ENCODE assay signal across 16 cellular contexts in the genomic region with DNA sequence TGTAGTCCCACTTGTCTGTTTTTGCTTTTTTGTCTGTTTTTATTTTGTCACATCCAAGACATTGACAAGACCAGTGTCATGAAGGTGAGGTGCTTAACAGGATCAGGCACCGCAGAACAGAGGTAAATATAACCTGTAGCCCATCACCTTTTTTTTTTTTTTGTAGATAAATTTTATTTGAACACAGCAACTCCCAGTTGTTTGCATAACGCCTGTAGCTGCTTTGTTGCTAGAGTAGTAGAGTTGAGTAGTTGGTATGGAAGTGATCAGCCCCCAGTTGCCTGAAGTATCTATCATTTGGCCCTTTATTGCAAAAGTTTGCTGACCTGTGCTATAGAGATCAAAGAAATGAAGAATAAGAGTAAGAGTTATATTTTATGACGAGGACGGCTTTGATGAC.
"Had no signal": no experiment of that assay in that cellular context is flagged by ENCODE, and none has a peak within 500 bp of the region (broad histone marks: within the 10 kb centered on the region; RNA-seq: fewer than 3 reads in every experiment).

No MANE protein-coding gene starts in this region.

- H3K27ac ChIP-seq: lower lobe of right lung, pancreas, upper lobe of right lung had no signal

- H3K36me3 Mint-ChIP-seq: mesothelial cell of epicardium had no signal

- H3K36me3 ChIP-seq: lower lobe of right lung, pancreas, upper lobe of right lung had no signal

- H3K4me3 ChIP-seq: lower lobe of right lung, pancreas, upper lobe of right lung had no signal

- ATAC-seq: activated CD8-positive, alpha-beta T cell treated with anti-CD3 and anti-CD28 coated beads for 36 hours; activated T-cell treated with anti-CD3 and anti-CD28 coated beads, Interleukin-2, amount 50 U/mL, for 4 hours; lower lobe of right lung; upper lobe of right lung had no signal

- H3K9me3 Mint-ChIP-seq: activated CD8-positive, alpha-beta T cell treated with anti-CD3 and anti-CD28 coated beads for 36 hours; activated T-cell treated with anti-CD3 and anti-CD28 coated beads, Interleukin-2, amount 50 U/mL, for 4 hours had no signal

- H3K27me3 ChIP-seq: pancreas, upper lobe of right lung had no signal

- DNase-seq: activated CD4-positive, alpha-beta T cell treated with anti-CD3 and anti-CD28 coated beads for 4 hours; activated CD8-positive, alpha-beta T cell treated with anti-CD3 and anti-CD28 coated beads for 36 hours; activated effector memory CD4-positive, alpha-beta T cell treated with Interleukin-2 at 50 U/mL for 16 hours; activated naive CD4-positive, alpha-beta T cell treated with anti-CD3 and anti-CD28 coated beads, Interleukin-2, amount 50 U/mL, for 16 hours; activated T-cell treated with anti-CD3 and anti-CD28 coated beads, Interleukin-2, amount 50 U/mL, for 4 hours; foreskin fibroblast; glutamatergic neuron; lower lobe of right lung; naive B cell; pancreas; retina; stimulated activated CD4-positive, alpha-beta T cell treated with anti-CD3 and anti-CD28 coated beads, Interleukin-2, amount 100 ng/mL, for 48 hours; stimulated activated naive CD4-positive, alpha-beta T cell treated with Interleukin-2 at 50 U/mL for 16 hours; T-helper 2 cell; upper lobe of right lung had no signal

- H3K9me3 ChIP-seq: lower lobe of right lung, pancreas, upper lobe of right lung had no signal

- H3K27ac Mint-ChIP-seq: activated CD8-positive, alpha-beta T cell treated with anti-CD3 and anti-CD28 coated beads for 36 hours had no signal

- H3K27me3 Mint-ChIP-seq: activated CD8-positive, alpha-beta T cell treated with anti-CD3 and anti-CD28 coated beads for 36 hours; naive B cell had no signal

- H3K4me3 Mint-ChIP-seq: activated CD8-positive, alpha-beta T cell treated with anti-CD3 and anti-CD28 coated beads for 36 hours; activated T-cell treated with anti-CD3 and anti-CD28 coated beads, Interleukin-2, amount 50 U/mL, for 4 hours; mesothelial cell of epicardium; naive B cell had no signal
